15 cellular contexts compared by ENCODE assay signal in the genomic region with DNA sequence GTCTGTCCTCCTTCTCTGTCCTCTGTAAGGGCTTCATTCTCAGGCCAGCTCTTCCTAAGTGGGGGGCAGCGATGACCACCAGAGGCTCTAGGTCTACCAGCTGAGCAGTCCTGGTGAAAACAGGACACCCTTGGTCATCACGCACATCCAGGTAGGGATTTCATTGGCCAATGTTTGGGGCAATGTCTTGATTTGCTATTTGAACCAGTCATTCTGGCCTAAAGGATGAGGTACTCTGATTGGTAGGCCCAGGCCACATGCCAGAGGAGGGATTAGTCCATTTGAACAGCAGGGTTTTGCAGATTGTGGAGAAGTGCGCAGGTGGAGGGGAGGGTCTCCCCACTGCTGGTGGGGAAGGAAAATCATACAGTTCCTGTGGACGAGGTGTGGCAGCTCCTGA. TPM values are rescaled to one million over a fixed set of nuclear protein-coding genes. Genes with fewer than 3 reads are reported as not detected.
A peak's percentile ranks its signal among the peaks of the same experiment; 100 is the strongest.
DNase-seq lines count a peak whose midpoint lies in the region; ATAC-seq and TF ChIP-seq lines count a peak whose summit lies in the region.
"Had no signal": no experiment of that assay in that cellular context is flagged by ENCODE, and none has a peak within 500 bp of the region (broad histone marks: within the 10 kb centered on the region; RNA-seq: fewer than 3 reads in every experiment).

No MANE protein-coding gene starts in this region.

- H2AFZ ChIP-seq in osteoblast (ENCODE audit: low read length) = no peak overlapping the region
- H2AFZ ChIP-seq: GM23338 had no signal

- H4K20me1 ChIP-seq in osteoblast (ENCODE audit: insufficient read depth, low read length) = peaks cover 6% of the 10 kb centered on the region

- H3K4me2 ChIP-seq in osteoblast (ENCODE audit: insufficient read depth, low read length) = no peak overlapping the region
- H3K4me2 ChIP-seq: GM23338 had no signal

- peak; percentile 4 for DNase-seq in activated naive CD8-positive, alpha-beta T cell treated with anti-CD3 and anti-CD28 coated beads, Interleukin-2, amount 10 ng/mL, durations not matched to agents 7 days and 5 days
- DNase-seq in activated naive CD8-positive, alpha-beta T cell treated with anti-CD3 and anti-CD28 coated beads, Interleukin-2, amount 50 U/mL, for 24 hours = no peak
- DNase-seq in H7 (peak; percentile 37), RWPE1 (ENCODE audit: low spot score) (no peak), osteoblast (ENCODE audit: insufficient read length, low spot score, missing footprints) (peak; percentile 86), osteocyte (ENCODE audit: extremely low spot score, unreplicated experiment) (no peak)
- no peak for DNase-seq in stimulated activated CD4-positive, alpha-beta T cell treated with anti-CD3 and anti-CD28 coated beads, Interleukin-4, amount 100 ng/mL, for 4 hours
- DNase-seq: 8988T; AML-193; CD4-positive, CD25-positive, alpha-beta regulatory T cell; DMS 273 treated with DMSO at 0.1 percent for 48 hours; H9 had no signal

- H3K36me3 ChIP-seq in H7 (replicated peaks; ENCODE audit: control insufficient read depth, insufficient read depth, low read length) = no peaks in the 10 kb centered on the region; the same call in 1 of the 2 replicates
- peaks cover 3% of the 10 kb centered on the region for H3K36me3 ChIP-seq in osteoblast (ENCODE audit: insufficient read depth, low read length)
- H3K36me3 ChIP-seq: BLaER1 had no signal

- CTCF ChIA-PET in RWPE1 (lab: Yijun Ruan, JAX) = no interaction called here

- H3K9me3 ChIP-seq in osteoblast (ENCODE audit: low read depth, low read length) = no peaks in the 10 kb centered on the region
- H3K9me3 ChIP-seq: BLaER1 had no signal

- H3K4me1 Mint-ChIP-seq in activated naive CD8-positive, alpha-beta T cell treated with anti-CD3 and anti-CD28 coated beads, Interleukin-2, amount 10 ng/mL, durations not matched to agents 7 days and 5 days = no peaks in the 10 kb centered on the region
- H3K4me1 Mint-ChIP-seq in activated naive CD8-positive, alpha-beta T cell treated with anti-CD3 and anti-CD28 coated beads, Interleukin-2, amount 50 U/mL, for 24 hours = no peaks in the 10 kb centered on the region
- H3K4me1 Mint-ChIP-seq in osteocyte (ENCODE audit: unreplicated experiment) = peaks cover 25% of the 10 kb centered on the region
- H3K4me1 Mint-ChIP-seq: CD4-positive, CD25-positive, alpha-beta regulatory T cell had no signal

- H3K4me3 Mint-ChIP-seq in activated naive CD8-positive, alpha-beta T cell treated with anti-CD3 and anti-CD28 coated beads, Interleukin-2, amount 10 ng/mL, durations not matched to agents 7 days and 5 days = no peak overlapping the region
- H3K4me3 Mint-ChIP-seq in activated naive CD8-positive, alpha-beta T cell treated with anti-CD3 and anti-CD28 coated beads, Interleukin-2, amount 50 U/mL, for 24 hours = no peak overlapping the region
- H3K4me3 Mint-ChIP-seq in osteocyte (ENCODE audit: unreplicated experiment) = no peak overlapping the region
- H3K4me3 Mint-ChIP-seq: CD4-positive, CD25-positive, alpha-beta regulatory T cell; GM23338; H9 had no signal

- H3K36me3 Mint-ChIP-seq in activated naive CD8-positive, alpha-beta T cell treated with anti-CD3 and anti-CD28 coated beads, Interleukin-2, amount 10 ng/mL, durations not matched to agents 7 days and 5 days = no peaks in the 10 kb centered on the region
- H3K36me3 Mint-ChIP-seq in activated naive CD8-positive, alpha-beta T cell treated with anti-CD3 and anti-CD28 coated beads, Interleukin-2, amount 50 U/mL, for 24 hours (ENCODE audit: low read depth) = no peaks in the 10 kb centered on the region
- H3K36me3 Mint-ChIP-seq in osteocyte (ENCODE audit: unreplicated experiment) = peaks cover 2% of the 10 kb centered on the region
- H3K36me3 Mint-ChIP-seq: CD4-positive, CD25-positive, alpha-beta regulatory T cell had no signal

- no peak for ATAC-seq in activated naive CD8-positive, alpha-beta T cell treated with anti-CD3 and anti-CD28 coated beads, Interleukin-2, amount 10 ng/mL, durations not matched to agents 7 days and 5 days (ENCODE audit: low read depth)
- no peak for ATAC-seq in activated naive CD8-positive, alpha-beta T cell treated with anti-CD3 and anti-CD28 coated beads, Interleukin-2, amount 50 U/mL, for 24 hours
- ATAC-seq in GM19467 (IDR thresholded peaks at IDR 0.05; ENCODE audit: unreplicated experiment) = no peak
- ATAC-seq: GM23338 had no signal

- POLR2A ChIA-PET in activated naive CD8-positive, alpha-beta T cell treated with anti-CD3 and anti-CD28 coated beads, Interleukin-2, amount 10 ng/mL, durations not matched to agents 7 days and 5 days (lab: Charles Lee) = no interaction called here
- POLR2A ChIA-PET in RWPE1 (lab: Yijun Ruan, JAX; ENCODE audit: low non-redundant PET) = no interaction called here

- H3K27me3 Mint-ChIP-seq in activated naive CD8-positive, alpha-beta T cell treated with anti-CD3 and anti-CD28 coated beads, Interleukin-2, amount 10 ng/mL, durations not matched to agents 7 days and 5 days = no peaks in the 10 kb centered on the region
- peaks cover under 1% of the 10 kb centered on the region for H3K27me3 Mint-ChIP-seq in activated naive CD8-positive, alpha-beta T cell treated with anti-CD3 and anti-CD28 coated beads, Interleukin-2, amount 50 U/mL, for 24 hours
- peaks cover 2% of the 10 kb centered on the region for H3K27me3 Mint-ChIP-seq in osteocyte (ENCODE audit: unreplicated experiment)

- H3K27ac Mint-ChIP-seq in activated naive CD8-positive, alpha-beta T cell treated with anti-CD3 and anti-CD28 coated beads, Interleukin-2, amount 10 ng/mL, durations not matched to agents 7 days and 5 days = no peak overlapping the region
- H3K27ac Mint-ChIP-seq in activated naive CD8-positive, alpha-beta T cell treated with anti-CD3 and anti-CD28 coated beads, Interleukin-2, amount 50 U/mL, for 24 hours = no peak overlapping the region
- H3K27ac Mint-ChIP-seq in osteocyte (ENCODE audit: unreplicated experiment) = no peak overlapping the region
- H3K27ac Mint-ChIP-seq: CD4-positive, CD25-positive, alpha-beta regulatory T cell; GM23338; H9 had no signal

- TF ChIP-seq CTCF in RWPE1 (conservative IDR thresholded peaks at IDR 0.05; ENCODE audit: low read depth) (no peak), osteoblast (IDR thresholded peaks at IDR 0.05; ENCODE audit: extremely low read depth, low read depth, low read length) (no peak), osteocyte (IDR thresholded peaks at IDR 0.05) (no peak)

- H3K27ac ChIP-seq in RWPE1 (peak overlapping the region; percentile 10; the same call in 1 of the 2 replicates), osteoblast (ENCODE audit: low read depth, low read length) (no peak overlapping the region)
- H3K27ac ChIP-seq: BLaER1 had no signal

- no peak overlapping the region for H3K4me3 ChIP-seq in H7 (ENCODE audit: insufficient read depth, low read depth, low read length)
- H3K4me3 ChIP-seq in osteoblast (ENCODE audit: insufficient read depth, low read length) = no peak overlapping the region
- H3K4me3 ChIP-seq: BLaER1, GM23338 had no signal

- peaks cover 8% of the 10 kb centered on the region for H3K4me1 ChIP-seq in osteoblast (ENCODE audit: insufficient read depth, low read length)

- no peaks in the 10 kb centered on the region for H3K79me2 ChIP-seq in osteoblast (ENCODE audit: insufficient read depth, low read length)

- no peaks in the 10 kb centered on the region for H3K9me3 Mint-ChIP-seq in activated naive CD8-positive, alpha-beta T cell treated with anti-CD3 and anti-CD28 coated beads, Interleukin-2, amount 10 ng/mL, durations not matched to agents 7 days and 5 days
- no peaks in the 10 kb centered on the region for H3K9me3 Mint-ChIP-seq in activated naive CD8-positive, alpha-beta T cell treated with anti-CD3 and anti-CD28 coated beads, Interleukin-2, amount 50 U/mL, for 24 hours
- H3K9me3 Mint-ChIP-seq in osteocyte (ENCODE audit: unreplicated experiment) = no peaks in the 10 kb centered on the region
- H3K9me3 Mint-ChIP-seq: GM23338 had no signal

- no peaks in the 10 kb centered on the region for H3K27me3 ChIP-seq in H7 (ENCODE audit: control insufficient read depth, insufficient read depth, low read length)
- H3K27me3 ChIP-seq in osteoblast (ENCODE audit: insufficient read depth, low read length) = peaks cover 2% of the 10 kb centered on the region
- H3K27me3 ChIP-seq: BLaER1 had no signal

RNA-seq across cellular contexts. Expression of gene PLXNA1, which starts 57.3 kb away (rescaled TPM):
- total RNA-seq in activated naive CD8-positive, alpha-beta T cell treated with anti-CD3 and anti-CD28 coated beads, Interleukin-2, amount 10 ng/mL, durations not matched to agents 7 days and 5 days = 1 to 10 TPM; 5.7 to 5.8 TPM
- 41.9 and 42.7 TPM in 2 replicates for total RNA-seq in H7 (2014; rRNA removed; shearing (Covaris generic))
- 91.3 and 107 TPM in 2 replicates for total RNA-seq in osteoblast
- total RNA-seq in osteocyte = 60.5 and 65.5 TPM in 2 replicates

Comparison
In these comparisons a context has a peak if more than half of its experiments do, and no peak if none do; other contexts are left out.
1. DNase-seq: peak in activated naive CD8-positive, alpha-beta T cell treated with anti-CD3 and anti-CD28 coated beads, Interleukin-2, amount 10 ng/mL, durations not matched to agents 7 days and 5 days (single experiment), H7 (single experiment) and osteoblast (single experiment); none in activated naive CD8-positive, alpha-beta T cell treated with anti-CD3 and anti-CD28 coated beads, Interleukin-2, amount 50 U/mL, for 24 hours (single experiment), RWPE1 (single experiment), stimulated activated CD4-positive, alpha-beta T cell treated with anti-CD3 and anti-CD28 coated beads, Interleukin-4, amount 100 ng/mL, for 4 hours (0 of 2) and osteocyte (single experiment).